21 cellular contexts compared by ENCODE assay signal in the genomic region with DNA sequence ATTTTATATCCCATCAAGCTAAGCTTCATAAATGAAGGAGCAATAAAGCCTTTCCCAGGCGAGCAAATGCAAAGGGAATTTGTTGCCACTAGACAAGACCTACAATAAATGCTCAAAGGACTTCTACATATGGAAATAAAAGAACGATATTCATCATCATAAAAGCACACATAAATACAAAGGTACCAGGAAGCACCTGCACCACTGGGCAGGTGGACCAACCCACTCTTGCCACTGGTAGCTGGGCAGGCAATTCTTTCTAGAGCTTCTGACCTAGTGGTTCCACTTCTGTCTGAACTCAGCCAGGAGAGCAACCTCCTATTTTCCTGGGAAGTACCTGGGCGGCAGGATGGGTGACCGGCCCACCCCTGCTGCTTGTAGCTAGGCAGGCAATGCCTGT.
"Had no signal": no experiment of that assay in that cellular context is flagged by ENCODE, and none has a peak within 500 bp of the region (broad histone marks: within the 10 kb centered on the region; RNA-seq: fewer than 3 reads in every experiment).

No MANE protein-coding gene starts in this region.

- H3K27ac ChIP-seq: SJCRH30 had no signal

- DNase-seq: IMR-90, Karpas-422, KG1, MG63, NCI-H1092, NCI-H1105 treated with DMSO at 0.1 percent for 48 hours, NCI-H1417 treated with DMSO at 0.1 percent for 48 hours, NCI-H146, NCI-H1694 treated with DMSO at 0.1 percent for 48 hours, NCI-H1930, NCI-H2081, NCI-H2107, NCI-H2227 treated with DMSO at 0.1 percent for 48 hours, NCI-H524, NCI-H69, NCI-H774, SHP77 treated with DMSO at 0.1 percent for 48 hours, SJCRH30 had no signal

- FAIRE-seq: HepG2 had no signal

- H3K36me3 ChIP-seq: MG63, SJCRH30 had no signal

- H3K9me3 ChIP-seq: MG63, SJCRH30 had no signal

- ATAC-seq: HepG2, Right ventricle myocardium inferior, SK-N-SH treated with all-trans-retinoic acid at 6 μM for 48 hours had no signal

- H3K27me3 ChIP-seq: MG63, SJCRH30 had no signal

- H3K4me1 ChIP-seq: SJCRH30 had no signal

- H3K4me3 ChIP-seq: MG63, SJCRH30 had no signal
